Comparison of ENCODE assay signal across 32 cellular contexts in genomic region chr14:23926543-23926942, GRCh38.
"Had no signal": no experiment of that assay in that cellular context is flagged by ENCODE, and none has a peak within 500 bp of the region (broad histone marks: within the 10 kb centered on the region; RNA-seq: fewer than 3 reads in every experiment).

No MANE protein-coding gene starts in this region.

- H3K27me3 Mint-ChIP-seq: activated CD8-positive, alpha-beta T cell treated with anti-CD3 and anti-CD28 coated beads for 36 hours; activated T-helper 17 cell treated with anti-CD3 and anti-CD28 coated beads, Interleukin-2, amount 50 U/mL, for 72 hours had no signal

- FAIRE-seq: astrocyte, colon, TTC549 had no signal

- H3K27ac ChIP-seq: brain microvascular endothelial cell, esophagus muscularis mucosa, foreskin keratinocyte, gastrocnemius medialis, VCaP had no signal

- H3K27me3 ChIP-seq: brain microvascular endothelial cell, esophagus muscularis mucosa, gastrocnemius medialis had no signal

- H3K27ac Mint-ChIP-seq: activated B cell treated with CpG ODN at 0.5 μM for 24 hours; activated CD8-positive, alpha-beta T cell treated with anti-CD3 and anti-CD28 coated beads for 36 hours; activated naive CD8-positive, alpha-beta T cell; activated T-helper 17 cell treated with anti-CD3 and anti-CD28 coated beads, Interleukin-2, amount 50 U/mL, for 72 hours; effector memory CD8-positive, alpha-beta T cell had no signal

- ATAC-seq: activated CD4-positive, CD25-positive, alpha-beta regulatory T cell treated with anti-CD3 and anti-CD28 coated beads, Interleukin-2, amount 50 U/mL, for 24 hours; activated CD8-positive, alpha-beta T cell treated with anti-CD3 and anti-CD28 coated beads for 36 hours; activated T-cell treated with anti-CD3 and anti-CD28 coated beads, Interleukin-2, amount 50 U/mL, for 4 hours; activated T-helper 17 cell treated with anti-CD3 and anti-CD28 coated beads, Interleukin-2, amount 50 U/mL, for 72 hours; effector memory CD8-positive, alpha-beta T cell; foreskin keratinocyte; gastrocnemius medialis had no signal

- H3K4me3 ChIP-seq: esophagus muscularis mucosa, gastrocnemius medialis had no signal

- H3K36me3 Mint-ChIP-seq: activated naive CD8-positive, alpha-beta T cell had no signal

- H3K9me3 Mint-ChIP-seq: activated B cell treated with CpG ODN at 0.5 μM for 24 hours; activated CD8-positive, alpha-beta T cell treated with anti-CD3 and anti-CD28 coated beads for 36 hours; activated T-cell treated with anti-CD3 and anti-CD28 coated beads, Interleukin-2, amount 50 U/mL, for 4 hours; activated T-helper 17 cell treated with anti-CD3 and anti-CD28 coated beads, Interleukin-2, amount 50 U/mL, for 72 hours; effector memory CD8-positive, alpha-beta T cell had no signal

- H3K4me1 Mint-ChIP-seq: activated B cell treated with CpG ODN at 0.5 μM for 24 hours; activated T-helper 17 cell treated with anti-CD3 and anti-CD28 coated beads, Interleukin-2, amount 50 U/mL, for 72 hours had no signal

- H3K9me3 ChIP-seq: esophagus muscularis mucosa, gastrocnemius medialis had no signal

- H3K4me1 ChIP-seq: foreskin keratinocyte had no signal

- H3K4me3 Mint-ChIP-seq: activated B cell treated with CpG ODN at 0.5 μM for 24 hours; activated CD8-positive, alpha-beta T cell treated with anti-CD3 and anti-CD28 coated beads for 36 hours; activated naive CD8-positive, alpha-beta T cell; activated T-cell treated with anti-CD3 and anti-CD28 coated beads, Interleukin-2, amount 50 U/mL, for 4 hours; activated T-helper 17 cell treated with anti-CD3 and anti-CD28 coated beads, Interleukin-2, amount 50 U/mL, for 72 hours; effector memory CD8-positive, alpha-beta T cell had no signal

- DNase-seq: activated B cell treated with CpG ODN at 0.5 μM for 24 hours; activated CD4-positive, alpha-beta T cell treated with anti-CD3 and anti-CD28 coated beads for 48 hours; activated CD4-positive, alpha-beta T cell treated with anti-CD3 and anti-CD28 coated beads, Interleukin-2, amount 50 U/mL, for 1 hour; activated CD4-positive, alpha-beta T cell treated with anti-CD3 and anti-CD28 coated beads, Interleukin-2, amount 50 U/mL, for 48 hours; activated CD8-positive, alpha-beta memory T cell treated with anti-CD3 and anti-CD28 coated beads for 24 hours; activated CD8-positive, alpha-beta T cell treated with anti-CD3 and anti-CD28 coated beads for 36 hours; activated effector memory CD4-positive, alpha-beta T cell treated with Interleukin-2 at 50 U/mL for 16 hours; activated gamma-delta T cell treated with Interleukin-2 at 50 U/mL for 16 hours; activated naive CD4-positive, alpha-beta T cell treated with anti-CD3 and anti-CD28 coated beads, Interleukin-2, amount 50 U/mL, for 16 hours; activated naive CD4-positive, alpha-beta T cell treated with Interleukin-2 at 50 U/mL for 16 hours; activated T-cell treated with anti-CD3 and anti-CD28 coated beads, Interleukin-2, amount 50 U/mL, for 4 hours; amniotic stem cell; anterior cingulate cortex; brain microvascular endothelial cell; caudate nucleus; cortex of kidney; dermis blood vessel endothelial cell; effector CD4-positive, alpha-beta T cell; effector memory CD8-positive, alpha-beta T cell; erythroblast; foreskin keratinocyte; gastrocnemius medialis; glutamatergic neuron; T-helper 2 cell had no signal

- H3K36me3 ChIP-seq: brain microvascular endothelial cell, esophagus muscularis mucosa, gastrocnemius medialis had no signal
